2 cellular contexts compared by ENCODE assay signal in the genomic region with DNA sequence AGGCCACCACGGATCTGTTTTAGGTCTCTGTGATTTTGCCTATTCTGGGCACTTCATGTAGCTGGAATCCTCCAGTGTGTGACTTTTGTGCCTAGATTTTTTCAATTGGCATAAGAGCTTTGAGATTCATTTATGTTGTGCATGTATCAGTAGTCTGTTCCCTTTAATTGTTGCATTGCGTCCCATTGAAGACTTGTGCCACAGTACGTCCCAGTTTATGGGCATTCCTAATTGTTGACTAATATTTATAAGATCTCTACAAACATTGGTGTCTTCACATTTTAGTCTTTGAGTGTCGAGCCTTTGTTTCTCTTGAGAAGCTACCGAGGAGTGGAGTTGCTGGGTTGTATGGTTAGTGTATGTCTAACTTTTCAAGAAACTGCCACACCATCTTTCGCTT.
TF ChIP-seq lines count a peak whose summit lies in the region.

No MANE protein-coding gene starts in this region.

TF ChIP-seq in SK-N-SH, 30 proteins besides CTCF, POLR2A, EP300 and RAD21:
- no peak for TF ChIP-seq CHD2 (IDR thresholded peaks at IDR 0.05; ENCODE audit: low read length, partially characterized antibody)
- TF ChIP-seq TAF1 (IDR thresholded peaks at IDR 0.05; ENCODE audit: borderline replicate concordance, low read depth, low read length) = no peak
- TF ChIP-seq, protein P1, sequence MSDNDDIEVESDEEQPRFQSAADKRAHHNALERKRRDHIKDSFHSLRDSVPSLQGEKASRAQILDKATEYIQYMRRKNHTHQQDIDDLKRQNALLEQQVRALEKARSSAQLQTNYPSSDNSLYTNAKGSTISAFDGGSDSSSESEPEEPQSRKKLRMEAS (IDR thresholded peaks at IDR 0.05; ENCODE audit: low read depth) = no peak
- TF ChIP-seq FOSL2 (IDR thresholded peaks at IDR 0.05; ENCODE audit: borderline replicate concordance, low read depth) = no peak
- TF ChIP-seq FOXJ3 (CRISPR knock-in tag; IDR thresholded peaks at IDR 0.05) = no peak
- TF ChIP-seq, protein P2, sequence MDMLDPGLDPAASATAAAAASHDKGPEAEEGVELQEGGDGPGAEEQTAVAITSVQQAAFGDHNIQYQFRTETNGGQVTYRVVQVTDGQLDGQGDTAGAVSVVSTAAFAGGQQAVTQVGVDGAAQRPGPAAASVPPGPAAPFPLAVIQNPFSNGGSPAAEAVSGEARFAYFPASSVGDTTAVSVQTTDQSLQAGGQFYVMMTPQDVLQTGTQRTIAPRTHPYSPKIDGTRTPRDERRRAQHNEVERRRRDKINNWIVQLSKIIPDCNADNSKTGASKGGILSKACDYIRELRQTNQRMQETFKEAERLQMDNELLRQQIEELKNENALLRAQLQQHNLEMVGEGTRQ (IDR thresholded peaks at IDR 0.05; ENCODE audit: borderline replicate concordance, low read depth, low read length) = no peak
- no peak for TF ChIP-seq NFIC (IDR thresholded peaks at IDR 0.05; ENCODE audit: borderline replicate concordance)
- TF ChIP-seq GABPA (IDR thresholded peaks at IDR 0.05; ENCODE audit: low read depth) = no peak
- no peak for TF ChIP-seq USF1 (IDR thresholded peaks at IDR 0.05; ENCODE audit: borderline replicate concordance, low read depth)
- TF ChIP-seq RCOR1 (IDR thresholded peaks at IDR 0.05; ENCODE audit: low read length) = no peak
- TF ChIP-seq RXRA (IDR thresholded peaks at IDR 0.05; ENCODE audit: borderline replicate concordance, low read depth) = no peak
- no peak for TF ChIP-seq MEF2A (IDR thresholded peaks at IDR 0.05; ENCODE audit: borderline replicate concordance, low read depth)
- TF ChIP-seq SMC3 (IDR thresholded peaks at IDR 0.05; ENCODE audit: low read depth, low read length) = no peak

TF ChIP-seq in SK-N-SH treated with all-trans-retinoic acid at 6 μM for 48 hours, 23 proteins besides CTCF, POLR2A, EP300 and RAD21:
- TF ChIP-seq ZC3H10 (CRISPR knock-in tag; IDR thresholded peaks at IDR 0.05) (no peak), BACH2 (CRISPR knock-in tag; IDR thresholded peaks at IDR 0.05; ENCODE audit: borderline replicate concordance) (no peak), ZFP30 (CRISPR knock-in tag; IDR thresholded peaks at IDR 0.05) (no peak), GLIS3 (CRISPR knock-in tag; IDR thresholded peaks at IDR 0.05) (no peak), ZNF70 (CRISPR knock-in tag; IDR thresholded peaks at IDR 0.05) (no peak), ARNTL (CRISPR knock-in tag; IDR thresholded peaks at IDR 0.05; ENCODE audit: borderline replicate concordance, low read depth) (no peak), OSR1 (CRISPR knock-in tag; IDR thresholded peaks at IDR 0.05) (no peak), RARB (CRISPR knock-in tag; IDR thresholded peaks at IDR 0.05) (no peak)
